Comparison of ENCODE assay signal across 28 cellular contexts in the genomic region with DNA sequence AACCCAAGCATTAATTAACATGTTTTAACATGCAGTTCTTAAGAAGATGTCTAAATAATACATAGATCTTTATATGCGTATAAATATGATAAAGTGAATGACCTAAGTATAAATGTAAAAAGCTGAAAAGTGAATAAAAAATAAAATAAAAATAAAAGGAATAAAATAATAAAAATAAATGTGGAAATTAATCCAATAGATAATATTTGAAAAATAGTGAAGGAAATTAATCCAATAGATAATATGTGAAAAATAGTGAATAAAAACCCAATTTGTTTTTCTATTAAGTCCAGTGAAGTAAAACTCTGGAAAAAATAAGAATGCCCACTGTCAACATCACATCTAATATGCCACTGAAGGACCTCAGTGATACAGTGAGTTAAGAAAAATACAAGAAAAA.
"Had no signal": no experiment of that assay in that cellular context is flagged by ENCODE, and none has a peak within 500 bp of the region (broad histone marks: within the 10 kb centered on the region; RNA-seq: fewer than 3 reads in every experiment).

No MANE protein-coding gene starts in this region.

- H3K27me3 ChIP-seq: brain microvascular endothelial cell, esophagus squamous epithelium had no signal

- H3K4me3 ChIP-seq: esophagus squamous epithelium had no signal

- H3K9me3 ChIP-seq: esophagus squamous epithelium had no signal

- H3K27ac ChIP-seq: brain microvascular endothelial cell, epithelial cell of prostate, esophagus squamous epithelium, VCaP had no signal

- H3K36me3 ChIP-seq: brain microvascular endothelial cell, esophagus squamous epithelium had no signal

- DNase-seq: activated B cell treated with CpG ODN at 0.5 μM for 24 hours; activated CD4-positive, alpha-beta T cell treated with anti-CD3 and anti-CD28 coated beads for 48 hours; activated CD4-positive, alpha-beta T cell treated with anti-CD3 and anti-CD28 coated beads, Interleukin-2, amount 50 U/mL, for 1 hour; activated CD4-positive, alpha-beta T cell treated with anti-CD3 and anti-CD28 coated beads, Interleukin-2, amount 50 U/mL, for 48 hours; activated CD8-positive, alpha-beta memory T cell treated with anti-CD3 and anti-CD28 coated beads for 24 hours; activated CD8-positive, alpha-beta T cell treated with anti-CD3 and anti-CD28 coated beads for 36 hours; activated effector memory CD4-positive, alpha-beta T cell treated with Interleukin-2 at 50 U/mL for 16 hours; activated gamma-delta T cell treated with Interleukin-2 at 50 U/mL for 16 hours; activated naive CD4-positive, alpha-beta T cell treated with anti-CD3 and anti-CD28 coated beads, Interleukin-2, amount 50 U/mL, for 16 hours; activated naive CD4-positive, alpha-beta T cell treated with Interleukin-2 at 50 U/mL for 16 hours; activated T-cell treated with anti-CD3 and anti-CD28 coated beads, Interleukin-2, amount 50 U/mL, for 4 hours; amniotic stem cell; anterior cingulate cortex; brain microvascular endothelial cell; cortex of kidney; dermis blood vessel endothelial cell; effector CD4-positive, alpha-beta T cell; effector memory CD8-positive, alpha-beta T cell; esophagus squamous epithelium; foreskin melanocyte; head of caudate nucleus; T-cell; T1000 had no signal

- FAIRE-seq: astrocyte, bronchial epithelial cell, endothelial cell of umbilical vein had no signal
